2 cellular contexts compared by ENCODE assay signal in the genomic region with DNA sequence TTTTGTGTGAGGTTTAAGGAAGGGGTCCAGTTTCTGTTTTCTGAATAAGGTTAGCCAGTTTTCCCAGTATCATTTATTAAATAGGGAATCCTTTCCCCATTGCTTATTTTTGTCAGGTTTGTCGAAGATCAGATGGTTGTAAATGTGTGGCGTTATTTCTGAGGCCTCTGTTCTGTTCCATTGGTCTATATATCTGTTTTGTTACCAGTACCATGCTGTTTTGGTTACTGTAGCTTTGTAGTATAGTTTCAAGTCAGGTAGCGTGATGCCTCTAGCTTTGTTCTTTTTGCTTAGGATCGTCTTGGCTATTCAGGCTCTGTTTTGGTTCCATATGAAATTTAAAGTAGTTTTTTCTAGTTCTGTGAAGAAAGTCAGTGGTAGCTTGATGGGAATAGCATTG. TPM values are rescaled to one million over a fixed set of nuclear protein-coding genes. Genes with fewer than 3 reads are reported as not detected.
"Had no signal": no experiment of that assay in that cellular context is flagged by ENCODE, and none has a peak within 500 bp of the region (broad histone marks: within the 10 kb centered on the region; RNA-seq: fewer than 3 reads in every experiment).

No MANE protein-coding gene starts in this region.

RNA-seq across cellular contexts. Expression of a gene that starts 39.4 kb away (rescaled TPM):
- total RNA-seq: activated T-cell treated with anti-CD3 and anti-CD28 coated beads, Interleukin-2, amount 50 U/mL, for 4 hours; ascending aorta had no signal
